ENCODE assay signal across 15 cellular contexts in genomic region chr11:119566299-119566698, GRCh38.
DNase-seq lines count a peak whose midpoint lies in the region; ATAC-seq and TF ChIP-seq lines count a peak whose summit lies in the region.
"Had no signal": no experiment of that assay in that cellular context is flagged by ENCODE, and none has a peak within 500 bp of the region (broad histone marks: within the 10 kb centered on the region; RNA-seq: fewer than 3 reads in every experiment).

No MANE protein-coding gene starts in this region.

- H3K4me3 Mint-ChIP-seq in osteocyte (ENCODE audit: unreplicated experiment) = no peak overlapping the region
- no peak overlapping the region for H3K4me3 Mint-ChIP-seq in chondrocyte (ENCODE audit: unreplicated experiment)
- H3K4me3 Mint-ChIP-seq: CD4-positive, CD25-positive, alpha-beta regulatory T cell had no signal

- no peak overlapping the region for H3K27ac Mint-ChIP-seq in osteocyte (ENCODE audit: unreplicated experiment)
- no peak overlapping the region for H3K27ac Mint-ChIP-seq in chondrocyte (ENCODE audit: unreplicated experiment)
- H3K27ac Mint-ChIP-seq: CD4-positive, CD25-positive, alpha-beta regulatory T cell had no signal

- H3K36me3 ChIP-seq in heart left ventricle (no peaks in the 10 kb centered on the region), body of pancreas (replicated peaks in 1 of 2; ENCODE audit: insufficient read depth in 1 of 2, low read depth in 2 of 2) (no peaks in the 10 kb centered on the region)
- H3K36me3 ChIP-seq: BLaER1 treated with 17β-estradiol and CSF1 and Interleukin-3, amounts not matched to agents 10 nM and 100 nM had no signal

- no peak for TF ChIP-seq POLR2A in heart left ventricle (IDR thresholded peaks at IDR 0.05)
- TF ChIP-seq POLR2A in body of pancreas (IDR thresholded peaks at IDR 0.05) = no peak

- H3K4me1 ChIP-seq in heart left ventricle (peaks cover 0 to 17% (median 11%) of the 10 kb centered on the region in 12 donors), right cardiac atrium (ENCODE audit: control insufficient read depth, insufficient read depth, low read length) (peaks cover 3% of the 10 kb centered on the region), body of pancreas (no peaks in the 10 kb centered on the region)

- H3K36me3 Mint-ChIP-seq in osteocyte (ENCODE audit: unreplicated experiment) (no peaks in the 10 kb centered on the region), chondrocyte (ENCODE audit: low read depth) (peaks cover 7% of the 10 kb centered on the region)
- H3K36me3 Mint-ChIP-seq: CD4-positive, CD25-positive, alpha-beta regulatory T cell had no signal

- DNase-seq in heart left ventricle (peak in 1 of 5 donors; percentile 32), right cardiac atrium (no peak), body of pancreas (peak in 1 of 4 donors; percentile 19), osteocyte (ENCODE audit: extremely low spot score, unreplicated experiment) (peak; percentile 32), chondrocyte (ENCODE audit: low spot score) (no peak), iPS-NIHi11 (ENCODE audit: low spot score) (no peak), epidermal melanocyte (ENCODE audit: insufficient read length, low spot score) (no peak)
- DNase-seq: ACHN; CD4-positive, CD25-positive, alpha-beta regulatory T cell; DMS 273 treated with DMSO at 0.1 percent for 48 hours; GM23248 had no signal

- no peak for TF ChIP-seq CTCF in heart left ventricle (IDR thresholded peaks at IDR 0.05)
- no peak for TF ChIP-seq CTCF in body of pancreas (IDR thresholded peaks at IDR 0.05)
- no peak for TF ChIP-seq CTCF in osteocyte (IDR thresholded peaks at IDR 0.05)
- TF ChIP-seq CTCF in chondrocyte (IDR thresholded peaks at IDR 0.05) = no peak

- peaks cover 0 to 10% (median 0%) of the 10 kb centered on the region in 12 donors for H3K9me3 ChIP-seq in heart left ventricle
- H3K9me3 ChIP-seq in right cardiac atrium (ENCODE audit: control insufficient read depth, low read length) = no peaks in the 10 kb centered on the region
- H3K9me3 ChIP-seq in body of pancreas = no peaks in the 10 kb centered on the region

- peak in 3 of 4 donors; percentile 71 to 89 (median 77) for ATAC-seq in heart left ventricle
- no peak for ATAC-seq in right cardiac atrium
- peak; percentile 30 for ATAC-seq in body of pancreas
- ATAC-seq: GM12878, HCT116 had no signal

- no peaks in the 10 kb centered on the region for H3K27me3 ChIP-seq in heart left ventricle
- H3K27me3 ChIP-seq in right cardiac atrium (ENCODE audit: control insufficient read depth, insufficient read depth) = no peaks in the 10 kb centered on the region
- H3K27me3 ChIP-seq in body of pancreas = no peaks in the 10 kb centered on the region
- H3K27me3 ChIP-seq: BLaER1 treated with 17β-estradiol and CSF1 and Interleukin-3, amounts not matched to agents 10 nM and 100 nM had no signal

- H3K27ac ChIP-seq in heart left ventricle = no peak overlapping the region
- no peak overlapping the region for H3K27ac ChIP-seq in right cardiac atrium (ENCODE audit: low read length)
- H3K27ac ChIP-seq in body of pancreas = no peak overlapping the region
- H3K27ac ChIP-seq: BLaER1 treated with 17β-estradiol and CSF1 and Interleukin-3, amounts not matched to agents 10 nM and 100 nM; GM23248; HL-60 had no signal

- H3K4me1 Mint-ChIP-seq in osteocyte (ENCODE audit: unreplicated experiment) (peaks cover 12% of the 10 kb centered on the region), chondrocyte (ENCODE audit: low read depth) (peaks cover 11% of the 10 kb centered on the region)

- H3K27me3 Mint-ChIP-seq in osteocyte (ENCODE audit: unreplicated experiment) (peaks cover 35% of the 10 kb centered on the region), chondrocyte (ENCODE audit: low read depth) (peaks cover 23% of the 10 kb centered on the region)

- H3K4me3 ChIP-seq in heart left ventricle (no peak overlapping the region), right cardiac atrium (ENCODE audit: low read length) (no peak overlapping the region), body of pancreas (no peak overlapping the region)
- H3K4me3 ChIP-seq: BLaER1 treated with 17β-estradiol and CSF1 and Interleukin-3, amounts not matched to agents 10 nM and 100 nM; GM12878; GM23248 had no signal

- 56 to 67% (median 62%) methylated on average over 2 of the region's 2 CpGs for WGBS in heart left ventricle, 4 donors
- 69% methylated on average over 2 of the region's 2 CpGs for WGBS in right cardiac atrium
- WGBS in body of pancreas, 2 donors = 18 to 45% methylated on average over 2 of the region's 2 CpGs

- H3K9me3 Mint-ChIP-seq in osteocyte (ENCODE audit: unreplicated experiment) (peaks cover 14% of the 10 kb centered on the region), chondrocyte (ENCODE audit: low read depth) (peaks cover 25% of the 10 kb centered on the region)

- intact Hi-C loops in heart left ventricle (cut with DNase I) (no loop called here), right cardiac atrium (cut with DNase I) (no loop called here), body of pancreas (cut with DNase I) (no loop called here)

Comparison
In these comparisons a context has a peak if more than half of its experiments do, and no peak if none do; other contexts are left out.
1. ATAC-seq: peak in heart left ventricle (3 of 4) and body of pancreas (single experiment); none in right cardiac atrium (0 of 2).